In the genomic region with DNA sequence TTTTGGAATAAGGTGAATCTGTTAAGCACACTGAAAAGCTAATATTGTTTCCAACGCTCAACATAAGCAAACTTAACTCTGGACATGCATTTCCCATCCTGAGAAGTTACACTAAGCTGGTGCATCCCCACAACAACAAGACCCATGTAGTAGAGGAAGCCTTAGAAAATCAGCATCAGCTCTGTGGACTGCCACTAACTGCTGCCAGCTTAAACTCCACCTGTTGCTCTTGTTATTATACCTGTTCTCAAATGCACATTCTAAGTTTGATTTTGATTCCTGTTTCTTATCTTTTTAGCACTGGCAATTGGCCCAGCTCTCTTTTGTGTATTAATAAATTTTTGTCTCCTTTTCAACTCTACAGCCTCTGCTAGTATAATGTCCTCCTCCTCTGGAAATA, we compare ENCODE assay signal across 4 cellular contexts.
"Had no signal": no experiment of that assay in that cellular context is flagged by ENCODE, and none has a peak within 500 bp of the region (broad histone marks: within the 10 kb centered on the region; RNA-seq: fewer than 3 reads in every experiment).

No MANE protein-coding gene starts in this region.

- ATAC-seq: HepG2, K562 had no signal

- H3K4me3 ChIP-seq: K562 had no signal

- H3K27ac ChIP-seq: HL-60, KMS-11 had no signal
